ENCODE assay signal across 8 cellular contexts in the genomic region with DNA sequence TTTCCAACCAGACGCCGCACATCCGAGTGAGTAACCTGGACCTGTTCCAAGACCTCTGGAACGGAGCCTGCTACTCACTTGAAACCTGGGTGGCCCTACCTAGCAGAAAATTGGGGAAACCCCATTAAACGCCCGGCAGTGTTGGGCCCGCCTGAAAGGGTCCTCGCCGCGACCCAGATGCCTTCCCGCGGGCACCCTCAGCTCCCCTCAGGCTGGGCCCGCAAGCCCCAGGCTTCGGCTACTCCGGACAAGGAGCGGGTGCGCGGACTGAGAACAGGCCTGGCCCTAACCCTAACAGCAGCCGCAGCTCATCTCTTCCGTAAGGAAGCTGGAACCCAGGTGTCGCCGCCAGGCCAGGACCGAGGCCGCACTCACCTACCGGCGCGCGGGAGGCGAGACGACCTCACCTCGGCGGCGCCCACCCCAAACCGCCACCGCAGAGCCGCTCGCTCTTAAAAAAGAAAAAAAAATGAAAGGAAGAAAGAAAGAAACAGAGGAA. TPM values are rescaled to one million over a fixed set of nuclear protein-coding genes. Genes with fewer than 3 reads are reported as not detected.
A peak's percentile ranks its signal among the peaks of the same experiment; 100 is the strongest.
DNase-seq lines count a peak whose midpoint lies in the region; ATAC-seq and TF ChIP-seq lines count a peak whose summit lies in the region.

No MANE protein-coding gene starts in this region.

- H3K9me3 Mint-ChIP-seq in activated naive CD4-positive, alpha-beta T cell treated with anti-CD3 and anti-CD28 coated beads for 36 hours = no peaks in the 10 kb centered on the region
- no peaks in the 10 kb centered on the region for H3K9me3 Mint-ChIP-seq in GM23338

- DNase-seq in activated naive CD4-positive, alpha-beta T cell treated with anti-CD3 and anti-CD28 coated beads for 36 hours = peak; percentile 52
- DNase-seq in activated naive CD4-positive, alpha-beta T cell treated with Interleukin-2 at 50 U/mL for 16 hours = no peak
- DNase-seq in GM23338 (ENCODE audit: low spot score) (peak; percentile 57), Karpas-422 (peak; percentile 60), anterior cingulate cortex (lab: John Stamatoyannopoulos, UW) (peak in 33 of 58 donors; percentile 23 to 79 (median 61)), right cardiac atrium (peak in 2 of 3 donors; percentile 52 to 79), putamen (ENCODE audit: low spot score) (peak; percentile 50), NCI-H2107 treated with DMSO at 0.1 percent for 48 hours (lab: John Stamatoyannopoulos, UW; ENCODE audit: unreplicated experiment) (no peak)

- TF ChIP-seq CTCF in GM23338 (conservative IDR thresholded peaks at IDR 0.05; ENCODE audit: low read depth in 2 of 2) = no peak

- no peaks in the 10 kb centered on the region for H3K9me3 ChIP-seq in Karpas-422 (ENCODE audit: low read length)
- no peaks in the 10 kb centered on the region for H3K9me3 ChIP-seq in right cardiac atrium (ENCODE audit: control insufficient read depth, low read length)

- intact Hi-C loops in activated naive CD4-positive, alpha-beta T cell treated with anti-CD3 and anti-CD28 coated beads for 36 hours (cut with micrococcal nuclease) = loop anchor here (5.0 kb wide), 1 partner anchor 232 kb away; no protein-coding TSS in a partner anchor
- intact Hi-C loops in right cardiac atrium (cut with DNase I) = no loop called here

- CTCF ChIA-PET in activated naive CD4-positive, alpha-beta T cell treated with anti-CD3 and anti-CD28 coated beads for 36 hours (lab: Charles Lee) = interaction anchor here (0.6 to 1.1 kb wide), 7 partner anchors 10 to 270 kb away, joined by 3 to 6 read pairs (median 3); no protein-coding TSS in a partner anchor

- H3K4me3 Mint-ChIP-seq in activated naive CD4-positive, alpha-beta T cell treated with anti-CD3 and anti-CD28 coated beads for 36 hours = peak overlapping the region; percentile 97
- peak overlapping the region; percentile 96 for H3K4me3 Mint-ChIP-seq in GM23338

- H3K79me2 ChIP-seq in GM23338 (replicated peaks; ENCODE audit: insufficient read depth) (peaks cover 85% of the 10 kb centered on the region), Karpas-422 (ENCODE audit: low read length) (peaks cover 96% of the 10 kb centered on the region)

- H3K27me3 ChIP-seq in GM23338 (ENCODE audit: insufficient read depth) = no peaks in the 10 kb centered on the region
- no peaks in the 10 kb centered on the region for H3K27me3 ChIP-seq in Karpas-422 (ENCODE audit: low read length)
- no peaks in the 10 kb centered on the region for H3K27me3 ChIP-seq in right cardiac atrium (ENCODE audit: control insufficient read depth, insufficient read depth)

- peaks cover 30% of the 10 kb centered on the region for H3K4me1 ChIP-seq in GM23338 (ENCODE audit: insufficient read depth)
- H3K4me1 ChIP-seq in Karpas-422 (ENCODE audit: low read length) = peaks cover 32% of the 10 kb centered on the region
- peaks cover 2% of the 10 kb centered on the region for H3K4me1 ChIP-seq in right cardiac atrium (ENCODE audit: control insufficient read depth, insufficient read depth, low read length)

- peak overlapping the region; percentile 87 for H3K27ac ChIP-seq in GM23338 (ENCODE audit: low read depth)
- H3K27ac ChIP-seq in Karpas-422 (ENCODE audit: low read length) = peak overlapping the region; percentile 60; the same call in 1 of the 2 replicates
- H3K27ac ChIP-seq in right cardiac atrium (ENCODE audit: low read length) = peak overlapping the region; percentile 84

- peak overlapping the region; percentile 92 for H3K9ac ChIP-seq in Karpas-422 (ENCODE audit: low read length)

- H3K9me2 ChIP-seq in GM23338 (ENCODE audit: insufficient read depth) (no peaks in the 10 kb centered on the region), Karpas-422 (replicated peaks; ENCODE audit: insufficient read depth, low read length) (no peaks in the 10 kb centered on the region)

- H4K20me1 ChIP-seq in GM23338 (replicated peaks; ENCODE audit: insufficient read depth) (peaks cover 10% of the 10 kb centered on the region), Karpas-422 (ENCODE audit: insufficient read depth, low read depth, low read length) (no peaks in the 10 kb centered on the region)

- H2AFZ ChIP-seq in GM23338 (peak overlapping the region; percentile 83; the same call in 1 of the 2 replicates), Karpas-422 (ENCODE audit: low read length) (peak overlapping the region; percentile 45; the same call in 1 of the 2 replicates)

- H3K36me3 Mint-ChIP-seq in activated naive CD4-positive, alpha-beta T cell treated with anti-CD3 and anti-CD28 coated beads for 36 hours (ENCODE audit: low read depth) = peaks cover 6% of the 10 kb centered on the region
- H3K36me3 Mint-ChIP-seq in GM23338 (ENCODE audit: low read depth) = no peaks in the 10 kb centered on the region

- peaks cover 50% of the 10 kb centered on the region for H3K4me1 Mint-ChIP-seq in activated naive CD4-positive, alpha-beta T cell treated with anti-CD3 and anti-CD28 coated beads for 36 hours (ENCODE audit: low read depth)
- peaks cover 40% of the 10 kb centered on the region for H3K4me1 Mint-ChIP-seq in GM23338

- ATAC-seq in GM23338 (peak; percentile 37), right cardiac atrium (peak; percentile 30 to 38)

- H3K4me2 ChIP-seq in GM23338 (peak overlapping the region; percentile 99), Karpas-422 (ENCODE audit: low read depth, low read length, poor library complexity, severe bottlenecking) (peak overlapping the region; percentile 76)

- H3F3A ChIP-seq in GM23338 (replicated peaks; ENCODE audit: low read depth) = no peaks in the 10 kb centered on the region

- no peaks in the 10 kb centered on the region for H3K27me3 Mint-ChIP-seq in activated naive CD4-positive, alpha-beta T cell treated with anti-CD3 and anti-CD28 coated beads for 36 hours (ENCODE audit: low read depth)
- H3K27me3 Mint-ChIP-seq in GM23338 (ENCODE audit: insufficient read depth, low read depth, poor library complexity) = peaks cover 14% of the 10 kb centered on the region

- H3K36me3 ChIP-seq in GM23338 (ENCODE audit: insufficient read depth) = no peaks in the 10 kb centered on the region
- peaks cover 3% of the 10 kb centered on the region for H3K36me3 ChIP-seq in Karpas-422 (ENCODE audit: insufficient read depth, low read length)

- WGBS in right cardiac atrium = under 1% methylated on average over 37 of the region's 37 CpGs

- H3K27ac Mint-ChIP-seq in activated naive CD4-positive, alpha-beta T cell treated with anti-CD3 and anti-CD28 coated beads for 36 hours = peak overlapping the region; percentile 95
- peak overlapping the region; percentile 94 for H3K27ac Mint-ChIP-seq in GM23338

- peak overlapping the region; percentile 97 for H3K4me3 ChIP-seq in GM23338
- peak overlapping the region; percentile 96 for H3K4me3 ChIP-seq in Karpas-422 (ENCODE audit: low read length)
- peak overlapping the region; percentile 88 for H3K4me3 ChIP-seq in right cardiac atrium (ENCODE audit: low read length)

TF ChIP-seq in GM23338, 12 proteins besides CTCF, POLR2A, EP300 and RAD21:
- TF ChIP-seq STAT1 (IDR thresholded peaks at IDR 0.05; ENCODE audit: unreplicated experiment) (no peak), EZH2phosphoT487 (IDR thresholded peaks at IDR 0.05; ENCODE audit: unreplicated experiment) (no peak), JUNB (IDR thresholded peaks at IDR 0.05; ENCODE audit: unreplicated experiment) (no peak)

RNA-seq across cellular contexts. Expression of a gene that starts 0.3 kb away (rescaled TPM):
- total RNA-seq in activated naive CD4-positive, alpha-beta T cell treated with anti-CD3 and anti-CD28 coated beads for 36 hours = 100 to 1,000 TPM; 106 to 110 TPM
- total RNA-seq in GM23338 (2014; rRNA removed; shearing (Covaris generic)) = 78.0 and 111 TPM in 2 replicates
- polyA plus RNA-seq in GM23338 (2016; fragmentation: Nextera tagmentation; extraction: Ambion mirVana) (93.2 and 105 TPM in 2 replicates), right cardiac atrium (57.8 TPM)
- 84.0 and 98.4 TPM in 2 replicates for total RNA-seq in Karpas-422 (2014; rRNA removed; shearing (Covaris generic); ENCODE audit: low replicate concordance)
- total RNA-seq in right cardiac atrium = 10 to 100 TPM; 63.6 to 68.7 (median 65.0) TPM

RNA-seq across cellular contexts. Expression of a gene that starts 0.6 kb away (rescaled TPM):
- total RNA-seq in activated naive CD4-positive, alpha-beta T cell treated with anti-CD3 and anti-CD28 coated beads for 36 hours = 10 to 100 TPM; 25.7 to 28.7 TPM
- total RNA-seq in GM23338 (2014; rRNA removed; shearing (Covaris generic)) = 35.9 and 39.7 TPM in 2 replicates
- polyA plus RNA-seq in GM23338 (2016; fragmentation: Nextera tagmentation; extraction: Ambion mirVana) (20.4 and 25.8 TPM in 2 replicates), right cardiac atrium (7.3 TPM)
- 23.7 and 26.4 TPM in 2 replicates for total RNA-seq in Karpas-422 (2014; rRNA removed; shearing (Covaris generic); ENCODE audit: low replicate concordance)
- 10 to 100 TPM; 13.7 to 21.1 (median 17.4) TPM for total RNA-seq in right cardiac atrium

RNA-seq across cellular contexts. Expression of a gene that starts 59.6 kb away (rescaled TPM):
- 10 to 100 TPM; 11.0 to 11.2 TPM for total RNA-seq in activated naive CD4-positive, alpha-beta T cell treated with anti-CD3 and anti-CD28 coated beads for 36 hours
- total RNA-seq in GM23338 (2014; rRNA removed; shearing (Covaris generic)) = 13.2 and 13.4 TPM in 2 replicates
- 10.3 and 10.9 TPM in 2 replicates for polyA plus RNA-seq in GM23338 (2016; fragmentation: Nextera tagmentation; extraction: Ambion mirVana)
- total RNA-seq in Karpas-422 (2014; rRNA removed; shearing (Covaris generic); ENCODE audit: low replicate concordance) = 44.5 and 96.8 TPM in 2 replicates
- 10 to 100 TPM; 44.8 to 58.4 (median 52.0) TPM for total RNA-seq in right cardiac atrium
- 51.6 TPM for polyA plus RNA-seq in right cardiac atrium

Comparison
In these comparisons a context has a peak if more than half of its experiments do, and no peak if none do; other contexts are left out.
1. DNase-seq: peak in activated naive CD4-positive, alpha-beta T cell treated with anti-CD3 and anti-CD28 coated beads for 36 hours (single experiment), GM23338 (single experiment), Karpas-422 (single experiment), anterior cingulate cortex (33 of 58), right cardiac atrium (2 of 3) and putamen (single experiment); none in activated naive CD4-positive, alpha-beta T cell treated with Interleukin-2 at 50 U/mL for 16 hours (single experiment) and NCI-H2107 treated with DMSO at 0.1 percent for 48 hours (single experiment).
2. Peak in every context shown above with its lines, with median percentiles within 50 percentile points of each other: H3K27ac ChIP-seq and H3K4me3 ChIP-seq.